Comparison of ENCODE assay signal across 35 cellular contexts in genomic region chr3:187207062-187207461, GRCh38. TPM values are rescaled to one million over a fixed set of nuclear protein-coding genes. Genes with fewer than 3 reads are reported as not detected.
"Had no signal": no experiment of that assay in that cellular context is flagged by ENCODE, and none has a peak within 500 bp of the region (broad histone marks: within the 10 kb centered on the region; RNA-seq: fewer than 3 reads in every experiment).

No MANE protein-coding gene starts in this region.

- FAIRE-seq: endothelial cell of umbilical vein had no signal

- H3K9ac ChIP-seq: neural progenitor cell had no signal

- H3K36me3 ChIP-seq: neural progenitor cell, tibial artery had no signal

- H3K4me3 Mint-ChIP-seq: activated CD4-positive, alpha-beta T cell treated with anti-CD3 and anti-CD28 coated beads, Interleukin-2, amount 10 ng/mL, durations not matched to agents 7 days and 5 days; activated CD8-positive, alpha-beta memory T cell treated with anti-CD3 and anti-CD28 coated beads, Interleukin-2, amount 10 ng/mL, durations not matched to agents 7 days and 5 days; activated CD8-positive, alpha-beta T cell treated with anti-CD3 and anti-CD28 coated beads for 36 hours; activated naive CD8-positive, alpha-beta T cell treated with anti-CD3 and anti-CD28 coated beads, Interleukin-2, amount 50 U/mL, for 24 hours; activated T-helper 1 cell treated with anti-CD3 and anti-CD28 coated beads, Interleukin-12 subunit alpha, Interleukin-12 subunit beta, Interleukin-2, Interleukin-4 antibody, amounts not matched to agents 30 ng/mL and 10 ng/mL and 1 ng/mL, durations not matched to agents 14 hours and 24 hours and 36 hours; dendritic cell treated with granulocyte-macrophage colony-stimulating factor and Interleukin-4, amounts not matched to agents 40 ng/mL and 50 ng/mL, for 4 days; immature natural killer cell; naive thymus-derived CD8-positive, alpha-beta T cell; neural progenitor cell; stimulated activated naive CD8-positive, alpha-beta T cell treated with anti-CD3 and anti-CD28 coated beads, Interleukin-15, Interleukin-2, amounts not matched to agents 100 ng/mL and 50 ng/mL, for 24 hours; T-cell; T-helper 2 cell treated with Interferon-gamma antibody and Interleukin-4, amounts not matched to agents 5 μg/mL and 100 μg/mL, for 36 hours had no signal

- DNase-seq: activated CD4-positive, alpha-beta T cell treated with anti-CD3 and anti-CD28 coated beads, Interleukin-2, amount 10 ng/mL, durations not matched to agents 7 days and 5 days; activated CD8-positive, alpha-beta memory T cell treated with anti-CD3 and anti-CD28 coated beads, Interleukin-2, amount 10 ng/mL, durations not matched to agents 7 days and 5 days; activated CD8-positive, alpha-beta T cell treated with anti-CD3 and anti-CD28 coated beads for 36 hours; activated gamma-delta T cell; activated naive CD4-positive, alpha-beta T cell treated with anti-CD3 and anti-CD28 coated beads, Interleukin-2, amount 50 U/mL, for 16 hours; activated naive CD8-positive, alpha-beta T cell treated with anti-CD3 and anti-CD28 coated beads, Interleukin-2, amount 50 U/mL, for 24 hours; body of pancreas; effector memory CD4-positive, alpha-beta T cell; foreskin fibroblast; immature natural killer cell; naive thymus-derived CD8-positive, alpha-beta T cell; posterior cingulate gyrus; stimulated activated CD4-positive, alpha-beta T cell treated with anti-CD3 and anti-CD28 coated beads, Interleukin-12 subunit alpha, Interleukin-12 subunit beta, amount 100 ng/mL, for 4 hours; stimulated activated CD4-positive, alpha-beta T cell treated with anti-CD3 and anti-CD28 coated beads, Interleukin-4, amount 100 ng/mL, for 4 hours; substantia nigra; T-cell; tibial artery had no signal

- H3K27me3 ChIP-seq: body of pancreas, neural progenitor cell, tibial artery had no signal

- H3K4me3 ChIP-seq: body of pancreas, neural progenitor cell, tibial artery had no signal

- H2AFZ ChIP-seq: neural progenitor cell had no signal

- H3K36me3 Mint-ChIP-seq: immature natural killer cell; naive thymus-derived CD8-positive, alpha-beta T cell; neural progenitor cell; T-cell had no signal

- H3K9me3 Mint-ChIP-seq: activated CD8-positive, alpha-beta T cell treated with anti-CD3 and anti-CD28 coated beads for 36 hours; activated naive CD8-positive, alpha-beta T cell treated with anti-CD3 and anti-CD28 coated beads, Interleukin-2, amount 50 U/mL, for 24 hours; activated T-helper 1 cell treated with anti-CD3 and anti-CD28 coated beads, Interleukin-12 subunit alpha, Interleukin-12 subunit beta, Interleukin-2, Interleukin-4 antibody, amounts not matched to agents 30 ng/mL and 10 ng/mL and 1 ng/mL, durations not matched to agents 14 hours and 24 hours and 36 hours; dendritic cell treated with granulocyte-macrophage colony-stimulating factor and Interleukin-4, amounts not matched to agents 40 ng/mL and 50 ng/mL, for 4 days; immature natural killer cell; naive thymus-derived CD8-positive, alpha-beta T cell; stimulated activated naive CD8-positive, alpha-beta T cell treated with anti-CD3 and anti-CD28 coated beads, Interleukin-15, Interleukin-2, amounts not matched to agents 100 ng/mL and 50 ng/mL, for 24 hours; T-cell; T-helper 2 cell treated with Interferon-gamma antibody and Interleukin-4, amounts not matched to agents 5 μg/mL and 100 μg/mL, for 36 hours had no signal

- H3K4me1 Mint-ChIP-seq: activated CD4-positive, alpha-beta T cell treated with anti-CD3 and anti-CD28 coated beads, Interleukin-2, amount 10 ng/mL, durations not matched to agents 7 days and 5 days; activated CD8-positive, alpha-beta memory T cell treated with anti-CD3 and anti-CD28 coated beads, Interleukin-2, amount 10 ng/mL, durations not matched to agents 7 days and 5 days; activated naive CD8-positive, alpha-beta T cell treated with anti-CD3 and anti-CD28 coated beads, Interleukin-2, amount 50 U/mL, for 24 hours; immature natural killer cell; naive thymus-derived CD8-positive, alpha-beta T cell; T-cell had no signal

- H3K27ac Mint-ChIP-seq: activated CD4-positive, alpha-beta T cell treated with anti-CD3 and anti-CD28 coated beads, Interleukin-2, amount 10 ng/mL, durations not matched to agents 7 days and 5 days; activated CD8-positive, alpha-beta memory T cell treated with anti-CD3 and anti-CD28 coated beads, Interleukin-2, amount 10 ng/mL, durations not matched to agents 7 days and 5 days; activated CD8-positive, alpha-beta T cell treated with anti-CD3 and anti-CD28 coated beads for 36 hours; activated naive CD8-positive, alpha-beta T cell treated with anti-CD3 and anti-CD28 coated beads, Interleukin-2, amount 50 U/mL, for 24 hours; activated T-helper 1 cell treated with anti-CD3 and anti-CD28 coated beads, Interleukin-12 subunit alpha, Interleukin-12 subunit beta, Interleukin-2, Interleukin-4 antibody, amounts not matched to agents 30 ng/mL and 10 ng/mL and 1 ng/mL, durations not matched to agents 14 hours and 24 hours and 36 hours; dendritic cell treated with granulocyte-macrophage colony-stimulating factor and Interleukin-4, amounts not matched to agents 40 ng/mL and 50 ng/mL, for 4 days; immature natural killer cell; naive thymus-derived CD8-positive, alpha-beta T cell; neural progenitor cell; stimulated activated naive CD8-positive, alpha-beta T cell treated with anti-CD3 and anti-CD28 coated beads, Interleukin-15, Interleukin-2, amounts not matched to agents 100 ng/mL and 50 ng/mL, for 24 hours; T-cell; T-helper 2 cell treated with Interferon-gamma antibody and Interleukin-4, amounts not matched to agents 5 μg/mL and 100 μg/mL, for 36 hours had no signal

- H3K4me2 ChIP-seq: neural progenitor cell had no signal

- H3K27ac ChIP-seq: body of pancreas, neural progenitor cell, VCaP had no signal

- ATAC-seq: activated CD4-positive, CD25-positive, alpha-beta regulatory T cell treated with anti-CD3 and anti-CD28 coated beads, Interleukin-2, amount 50 U/mL, for 24 hours; activated CD8-positive, alpha-beta memory T cell treated with anti-CD3 and anti-CD28 coated beads, Interleukin-2, amount 10 ng/mL, durations not matched to agents 7 days and 5 days; activated CD8-positive, alpha-beta T cell treated with anti-CD3 and anti-CD28 coated beads for 36 hours; activated naive CD8-positive, alpha-beta T cell treated with anti-CD3 and anti-CD28 coated beads, Interleukin-2, amount 50 U/mL, for 24 hours; body of pancreas; left lobe of liver; naive thymus-derived CD8-positive, alpha-beta T cell; T-cell had no signal

- H3K9me3 ChIP-seq: body of pancreas, tibial artery had no signal

RNA-seq across cellular contexts. Expression of gene RTP1, which starts 9.8 kb away (rescaled TPM):
- total RNA-seq: activated CD4-positive, alpha-beta T cell treated with anti-CD3 and anti-CD28 coated beads, Interleukin-2, amount 10 ng/mL, durations not matched to agents 7 days and 5 days; activated CD8-positive, alpha-beta memory T cell treated with anti-CD3 and anti-CD28 coated beads, Interleukin-2, amount 10 ng/mL, durations not matched to agents 7 days and 5 days; activated CD8-positive, alpha-beta T cell treated with anti-CD3 and anti-CD28 coated beads for 36 hours; activated T-helper 1 cell treated with anti-CD3 and anti-CD28 coated beads, Interleukin-12 subunit alpha, Interleukin-12 subunit beta, Interleukin-2, Interleukin-4 antibody, amounts not matched to agents 30 ng/mL and 10 ng/mL and 1 ng/mL, durations not matched to agents 14 hours and 24 hours and 36 hours; body of pancreas; cardiac septum; chondrocyte; endothelial cell of umbilical vein; glomerular endothelial cell; kidney epithelial cell; left lobe of liver; lung microvascular endothelial cell; naive thymus-derived CD8-positive, alpha-beta T cell; omental fat pad; skeletal muscle tissue; T-cell; urinary bladder had no signal
- polyA plus RNA-seq: endothelial cell of umbilical vein; fibroblast of lung; immature natural killer cell; naive thymus-derived CD8-positive, alpha-beta T cell; urinary bladder had no signal
